In the genomic region with DNA sequence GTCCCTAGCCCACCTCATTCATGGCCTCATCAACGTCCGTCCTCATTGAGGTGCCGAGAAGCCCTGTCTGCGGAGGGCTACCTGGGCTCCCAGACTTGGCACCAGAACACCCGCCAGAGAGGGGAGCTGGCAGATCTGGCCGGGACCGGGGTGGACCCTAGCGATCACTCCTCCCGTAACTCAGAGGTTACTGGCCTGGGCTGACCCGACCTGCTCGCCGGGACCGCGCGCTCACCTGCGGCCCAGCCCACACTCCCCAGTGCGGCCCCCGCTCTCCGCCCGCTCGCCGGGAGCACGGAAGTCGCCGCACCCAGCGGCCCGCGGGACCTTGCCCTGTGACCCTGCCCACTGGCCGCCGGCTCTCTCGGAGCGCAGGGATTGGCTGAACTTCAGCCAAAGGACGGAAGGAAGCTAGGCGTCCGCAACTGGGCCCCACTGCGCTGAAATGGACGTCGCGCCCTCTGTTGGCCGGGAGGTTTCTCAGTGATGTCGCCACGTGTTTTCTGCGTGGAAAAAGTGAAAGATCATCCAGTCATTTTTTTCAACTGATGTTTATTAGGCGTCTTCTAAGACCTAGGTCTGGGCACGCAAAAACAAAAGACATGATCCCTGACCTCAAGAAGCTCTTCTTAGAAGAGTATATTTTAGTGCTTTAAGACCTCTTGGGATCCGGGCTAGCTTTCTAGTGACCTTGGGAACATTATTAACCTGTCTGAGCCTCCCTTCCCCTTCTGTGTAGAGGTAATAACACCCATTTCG, we compare ENCODE assay signal across 8 cellular contexts. TPM values are rescaled to one million over a fixed set of nuclear protein-coding genes. Genes with fewer than 3 reads are reported as not detected.
A peak's percentile ranks its signal among the peaks of the same experiment; 100 is the strongest.
DNase-seq lines count a peak whose midpoint lies in the region; TF ChIP-seq lines count a peak whose summit lies in the region.

A gene with protein sequence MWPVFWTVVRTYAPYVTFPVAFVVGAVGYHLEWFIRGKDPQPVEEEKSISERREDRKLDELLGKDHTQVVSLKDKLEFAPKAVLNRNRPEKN (minus strand): TSS at position 308 of the 759 bp plus-strand sequence. CDS start 3,772 bp downstream, outside the sequence.

- H2AFZ ChIP-seq in SK-N-SH (ENCODE audit: low read depth) = peak within 1 kb of the TSS; percentile 92

- peak; percentile 61 to 93 for TF ChIP-seq POLR2A in suprapubic skin (IDR thresholded peaks at IDR 0.05)

- TF ChIP-seq EP300 in SK-N-SH (IDR thresholded peaks at IDR 0.05; ENCODE audit: borderline replicate concordance in 1 of 2, low read depth in 1 of 2, low read length in 1 of 2) (no peak), suprapubic skin (IDR thresholded peaks at IDR 0.05) (no peak)

- no peaks in the 10 kb centered on the region for H3K9me2 ChIP-seq in SK-N-SH

- peak within 1 kb of the TSS; percentile 86 for H3K9ac ChIP-seq in SK-N-SH

- 2% methylated on average over 20 of the region's 47 CpGs for WGBS in SK-N-SH (ENCODE audit: low lambda C conversion rate)
- 2% methylated on average over 10 of the region's 47 CpGs for WGBS in suprapubic skin

- H3K36me3 ChIP-seq in SK-N-SH (replicated peaks in 1 of 2; ENCODE audit: control insufficient read depth in 1 of 2, insufficient read depth in 2 of 2, low read length in 1 of 2) = peaks cover 5 to 12% of the 10 kb centered on the region in 2 experiments
- H3K36me3 ChIP-seq in suprapubic skin = peaks cover 13% of the 10 kb centered on the region

- H3K27me3 ChIP-seq in SK-N-SH (ENCODE audit: insufficient read depth) = no peaks in the 10 kb centered on the region
- H3K27me3 ChIP-seq in suprapubic skin = no peaks in the 10 kb centered on the region

- peak within 1 kb of the TSS; percentile 50 to 69; a peak in 3 of 4 replicates for H3K27ac ChIP-seq in SK-N-SH (ENCODE audit: low read depth in 2 of 2, low read length in 1 of 2)
- peak within 1 kb of the TSS; percentile 89 for H3K27ac ChIP-seq in suprapubic skin

- POLR2A ChIA-PET in SK-N-SH (lab: Yijun Ruan, JAX) = interaction anchor here (1.0 to 1.2 kb wide), 4 partner anchors 11 to 331 kb away, joined by 3 to 7 read pairs (median 4); partner anchors contain the start of gene TMEM35B

- peak within 1 kb of the TSS; percentile 85 for H3K4me2 ChIP-seq in SK-N-SH

- TF ChIP-seq CTCF in HFF-Myc (IDR thresholded peaks at IDR 0.05; ENCODE audit: low read depth, low read length, missing control alignments) (peak; percentile 84), SK-N-SH (IDR thresholded peaks at IDR 0.05) (peak; percentile 90), suprapubic skin (IDR thresholded peaks at IDR 0.05) (peak; percentile 74 to 79)

- H3F3A ChIP-seq in SK-N-SH (replicated peaks; ENCODE audit: insufficient read depth) = no peaks in the 10 kb centered on the region

- H3K79me2 ChIP-seq in SK-N-SH (ENCODE audit: insufficient read depth) = peaks cover 42% of the 10 kb centered on the region

- TF ChIP-seq RAD21 in SK-N-SH (IDR thresholded peaks at IDR 0.05; ENCODE audit: low read length) = peak; percentile 39

- CTCF ChIA-PET in SK-N-SH (lab: Yijun Ruan, JAX) = interaction anchor here (0.5 to 3.9 kb wide), 42 partner anchors 8 to 913 kb away, joined by 3 to 26 read pairs (median 4); partner anchors contain the start of genes DLGAP3, GJB3, TMEM35B and ZMYM1

- peak; percentile 89 for DNase-seq in GM04504 (ENCODE audit: low read depth)
- DNase-seq in HFF-Myc (ENCODE audit: extremely low read depth, low read depth) = peak; percentile 80
- DNase-seq in NAMALWA (ENCODE audit: low spot score) = peak; percentile 92
- peak; percentile 99 for DNase-seq in SK-N-SH
- peak; percentile 91 for DNase-seq in activated naive CD4-positive, alpha-beta T cell treated with anti-CD3 and anti-CD28 coated beads, Interleukin-2, amount 50 U/mL, for 16 hours
- DNase-seq in germinal center (ENCODE audit: low spot score) = peak; percentile 91
- peak in 55 of 56 donors; percentile 65 to 96 (median 87) for DNase-seq in nucleus accumbens (lab: John Stamatoyannopoulos, UW)
- DNase-seq in suprapubic skin (ENCODE audit: low spot score in 2 of 2) = peak; percentile 95 to 97

- H3K4me3 ChIP-seq in HFF-Myc (replicated peaks; ENCODE audit: low read depth, low read length) (peak within 1 kb of the TSS; percentile 100), SK-N-SH (ENCODE audit: low read depth in 2 of 2, low read length in 1 of 2) (peak within 1 kb of the TSS; percentile 88 to 100), suprapubic skin (peak within 1 kb of the TSS; percentile 92)

- H3K9me3 ChIP-seq in SK-N-SH (no peaks in the 10 kb centered on the region), suprapubic skin (no peaks in the 10 kb centered on the region)

- peaks cover 18% of the 10 kb centered on the region; the same call in 1 of the 2 replicates for H4K20me1 ChIP-seq in SK-N-SH (ENCODE audit: insufficient read depth)

- H3K4me1 ChIP-seq in SK-N-SH (ENCODE audit: control insufficient read depth in 1 of 2, insufficient read depth in 2 of 2, low read depth in 1 of 2, low read length in 1 of 2) = peaks cover 9 to 16% of the 10 kb centered on the region in 2 experiments; a peak in 3 of 4 replicates
- peaks cover 50% of the 10 kb centered on the region for H3K4me1 ChIP-seq in suprapubic skin

TF ChIP-seq in SK-N-SH, 30 proteins besides CTCF, POLR2A, EP300 and RAD21 (continues in another document):
- TF ChIP-seq, protein P1, sequence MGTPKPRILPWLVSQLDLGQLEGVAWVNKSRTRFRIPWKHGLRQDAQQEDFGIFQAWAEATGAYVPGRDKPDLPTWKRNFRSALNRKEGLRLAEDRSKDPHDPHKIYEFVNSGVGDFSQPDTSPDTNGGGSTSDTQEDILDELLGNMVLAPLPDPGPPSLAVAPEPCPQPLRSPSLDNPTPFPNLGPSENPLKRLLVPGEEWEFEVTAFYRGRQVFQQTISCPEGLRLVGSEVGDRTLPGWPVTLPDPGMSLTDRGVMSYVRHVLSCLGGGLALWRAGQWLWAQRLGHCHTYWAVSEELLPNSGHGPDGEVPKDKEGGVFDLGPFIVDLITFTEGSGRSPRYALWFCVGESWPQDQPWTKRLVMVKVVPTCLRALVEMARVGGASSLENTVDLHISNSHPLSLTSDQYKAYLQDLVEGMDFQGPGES (IDR thresholded peaks at IDR 0.05; ENCODE audit: low read depth, low read length) = no peak
- peak; percentile 79; the same call in 1 of the 2 replicates for TF ChIP-seq SIN3A (IDR thresholded peaks at IDR 0.05; ENCODE audit: borderline replicate concordance, low read depth, low read length)
- peak; percentile 20; the same call in 1 of the 2 replicates for TF ChIP-seq RXRA (IDR thresholded peaks at IDR 0.05; ENCODE audit: borderline replicate concordance, low read depth)
- TF ChIP-seq ELF1 (IDR thresholded peaks at IDR 0.05) = peak; percentile 83
- no peak for TF ChIP-seq FOXJ3 (CRISPR knock-in tag; IDR thresholded peaks at IDR 0.05)
- peak; percentile 83 for TF ChIP-seq GABPA (IDR thresholded peaks at IDR 0.05; ENCODE audit: low read depth)
- no peak for TF ChIP-seq TEAD4 (IDR thresholded peaks at IDR 0.05; ENCODE audit: borderline replicate concordance, insufficient read depth)
- peak; percentile 92 for TF ChIP-seq POLR2AphosphoS5 (IDR thresholded peaks at IDR 0.05; ENCODE audit: low read depth, low read length)
- TF ChIP-seq FOSL2 (IDR thresholded peaks at IDR 0.05; ENCODE audit: borderline replicate concordance, low read depth) = no peak
- TF ChIP-seq RCOR1 (IDR thresholded peaks at IDR 0.05; ENCODE audit: low read length) = no peak
- no peak for TF ChIP-seq JUND (IDR thresholded peaks at IDR 0.05)
- TF ChIP-seq MXI1 (IDR thresholded peaks at IDR 0.05; ENCODE audit: low read depth, low read length) = peak; percentile 99
- no peak for TF ChIP-seq FOXM1 (IDR thresholded peaks at IDR 0.05; ENCODE audit: low read depth)
- TF ChIP-seq RFX5 (IDR thresholded peaks at IDR 0.05; ENCODE audit: low read length) = no peak
- peak; percentile 65 for TF ChIP-seq YY1 (IDR thresholded peaks at IDR 0.05; ENCODE audit: low read depth)
- TF ChIP-seq NRF1 (IDR thresholded peaks at IDR 0.05; ENCODE audit: low read depth, low read length) = no peak
- TF ChIP-seq SMC3 (IDR thresholded peaks at IDR 0.05; ENCODE audit: low read depth, low read length) = peak; percentile 41
- TF ChIP-seq MAX (IDR thresholded peaks at IDR 0.05; ENCODE audit: low read depth) = peak; percentile 99
- TF ChIP-seq, protein P2, sequence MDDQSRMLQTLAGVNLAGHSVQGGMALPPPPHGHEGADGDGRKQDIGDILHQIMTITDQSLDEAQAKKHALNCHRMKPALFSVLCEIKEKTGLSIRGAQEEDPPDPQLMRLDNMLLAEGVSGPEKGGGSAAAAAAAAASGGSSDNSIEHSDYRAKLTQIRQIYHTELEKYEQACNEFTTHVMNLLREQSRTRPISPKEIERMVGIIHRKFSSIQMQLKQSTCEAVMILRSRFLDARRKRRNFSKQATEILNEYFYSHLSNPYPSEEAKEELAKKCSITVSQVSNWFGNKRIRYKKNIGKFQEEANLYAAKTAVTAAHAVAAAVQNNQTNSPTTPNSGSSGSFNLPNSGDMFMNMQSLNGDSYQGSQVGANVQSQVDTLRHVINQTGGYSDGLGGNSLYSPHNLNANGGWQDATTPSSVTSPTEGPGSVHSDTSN (IDR thresholded peaks at IDR 0.05) = no peak
- peak; percentile 87 for TF ChIP-seq CHD2 (IDR thresholded peaks at IDR 0.05; ENCODE audit: low read length, partially characterized antibody)
- no peak for TF ChIP-seq EZH2phosphoT487 (IDR thresholded peaks at IDR 0.05; ENCODE audit: borderline replicate concordance, low read depth)
- TF ChIP-seq TAF1 (IDR thresholded peaks at IDR 0.05; ENCODE audit: borderline replicate concordance, low read depth, low read length) = peak; percentile 81
- TF ChIP-seq GATA2 (CRISPR knock-in tag; IDR thresholded peaks at IDR 0.05) = no peak
- TF ChIP-seq USF1 (IDR thresholded peaks at IDR 0.05; ENCODE audit: borderline replicate concordance, low read depth) = peak; percentile 32

RNA-seq across cellular contexts. Expression of the gene that starts here (rescaled TPM):
- polyA plus RNA-seq in SK-N-SH (2012; rRNA removed) = 42.3 and 46.7 TPM in 2 replicates
- polyA plus RNA-seq in SK-N-SH (2012; cell fraction: cytosol; rRNA removed) = 42.8 and 46.1 TPM in 2 replicates
- 22.9 and 24.6 TPM in 2 replicates for polyA plus RNA-seq in SK-N-SH (2012; cell fraction: nucleus; rRNA removed)
- total RNA-seq in suprapubic skin = 10 to 100 TPM; 17.1 to 38.1 (median 31.5) TPM

Comparison
In these comparisons a context has a peak if more than half of its experiments do, and no peak if none do; other contexts are left out.
1. Peak in every context shown above with its lines: DNase-seq, H3K4me3 ChIP-seq and H3K27ac ChIP-seq.